ENCODE assay signal across 1 cellular context in the genomic region with DNA sequence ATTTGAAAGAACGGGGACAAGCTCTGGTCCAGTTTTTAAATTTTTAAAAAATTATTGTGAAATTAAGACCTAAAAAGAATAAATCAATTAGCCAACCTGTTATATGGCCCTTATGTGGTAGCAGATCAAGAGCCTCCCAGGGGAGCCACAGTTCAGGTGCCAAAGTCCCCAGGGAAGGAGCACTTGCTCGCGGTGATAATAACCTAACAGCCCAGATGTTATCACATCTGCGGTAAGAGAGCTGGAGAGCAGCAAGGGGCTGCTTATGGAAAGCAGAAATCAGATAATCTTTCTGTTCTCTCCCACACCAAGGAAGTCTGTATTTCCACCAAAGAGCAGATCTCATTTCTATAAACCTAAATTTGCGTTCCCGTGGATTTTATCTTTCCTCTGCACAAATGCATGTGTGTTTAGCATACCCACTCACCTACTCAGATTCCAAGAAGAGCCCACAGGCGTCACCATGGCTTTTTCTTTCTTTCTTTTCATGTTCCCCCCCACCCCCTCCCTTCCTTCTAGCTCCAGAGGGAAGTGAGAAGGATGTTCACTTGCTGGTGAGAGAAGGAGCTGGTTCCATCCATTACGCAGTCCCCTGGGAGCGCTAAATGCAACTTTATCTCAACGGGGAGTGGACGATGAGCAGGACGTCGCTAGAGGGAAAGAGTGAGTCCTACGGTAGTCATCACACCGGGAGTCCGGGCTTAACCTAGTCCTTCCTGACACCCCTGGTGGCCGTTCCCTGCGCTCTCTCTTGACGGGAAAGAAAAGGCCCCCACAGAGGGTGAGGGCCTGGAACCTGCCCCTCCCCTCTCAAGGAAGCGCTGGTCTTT.
TF ChIP-seq lines count a peak whose summit lies in the region.

No MANE protein-coding gene starts in this region.

TF ChIP-seq in K562, 482 proteins besides CTCF, POLR2A, EP300 and RAD21 (continued from another document):
- TF ChIP-seq ZNF655 (CRISPR knock-in tag; IDR thresholded peaks at IDR 0.05), result no peak
- TF ChIP-seq ZFP1 (CRISPR knock-in tag; IDR thresholded peaks at IDR 0.05), result no peak
- TF ChIP-seq PRMT5 (CRISPR knock-in tag; IDR thresholded peaks at IDR 0.05), result no peak
